In genomic region chr20:35601021-35601973, GRCh38 we compare ENCODE assay signal across 8 cellular contexts. TPM values are rescaled to one million over a fixed set of nuclear protein-coding genes. Genes with fewer than 3 reads are reported as not detected.
DNase-seq lines count a peak whose midpoint lies in the region; ATAC-seq, FAIRE-seq and TF ChIP-seq lines count a peak whose summit lies in the region.

No MANE protein-coding gene starts in this region.

- peaks cover 13% of the 10 kb centered on the region for H3K9me3 Mint-ChIP-seq in astrocyte (ENCODE audit: unreplicated experiment)

- peak overlapping the region; percentile 66 for H3K4me3 Mint-ChIP-seq in astrocyte (ENCODE audit: unreplicated experiment)

- peaks cover 27% of the 10 kb centered on the region for H3K27me3 ChIP-seq in astrocyte (ENCODE audit: insufficient read depth, low read length)
- H3K27me3 ChIP-seq in sigmoid colon, result peaks cover 0 to 29% (median 5%) of the 10 kb centered on the region in 3 donors

- H2AFZ ChIP-seq in astrocyte (ENCODE audit: low read depth, low read length), result peak overlapping the region; percentile 79

- peaks cover 3% of the 10 kb centered on the region for H3K4me1 Mint-ChIP-seq in astrocyte (ENCODE audit: low read depth, unreplicated experiment)

- intact Hi-C loops in sigmoid colon (cut with DNase I), result loop anchor here (1.0 to 5.0 kb wide), 4 partner anchors 63 to 281 kb away; partner anchors contain the start of genes CPNE1, NFS1, RBM12 and ROMO1

- H3K36me3 Mint-ChIP-seq in astrocyte (ENCODE audit: low read depth, unreplicated experiment), result peaks cover 2% of the 10 kb centered on the region

- no peak for TF ChIP-seq CTCF in astrocyte (IDR thresholded peaks at IDR 0.05; ENCODE audit: insufficient read depth, low read depth, low read length)
- peak; percentile 15 to 33 (median 26) for TF ChIP-seq CTCF in sigmoid colon (IDR thresholded peaks at IDR 0.05)

- peak overlapping the region; percentile 51 for H3K4me3 ChIP-seq in astrocyte (ENCODE audit: insufficient read depth, low read depth, low read length)
- peak overlapping the region; percentile 26 to 59 (median 50) for H3K4me3 ChIP-seq in sigmoid colon

- peak; percentile 73 for DNase-seq in EL
- peak; percentile 55 for DNase-seq in LHCN-M2 (ENCODE audit: low read depth)
- DNase-seq in T-helper 22 cell (ENCODE audit: low read depth), result peak; percentile 64
- peak; percentile 57 for DNase-seq in astrocyte (ENCODE audit: low read depth)
- DNase-seq in hypothalamus (lab: John Stamatoyannopoulos, UW), result peak in 28 of 51 donors; percentile 4 to 62 (median 30)
- DNase-seq in sigmoid colon, result peak; percentile 91

- H3K27me3 Mint-ChIP-seq in astrocyte (ENCODE audit: low read depth, unreplicated experiment), result peaks cover 66% of the 10 kb centered on the region

- no peak for TF ChIP-seq EP300 in sigmoid colon (IDR thresholded peaks at IDR 0.05)

- no peak for ATAC-seq in GM19023 (IDR thresholded peaks at IDR 0.05; ENCODE audit: unreplicated experiment)
- no peak for ATAC-seq in GM18520 (IDR thresholded peaks at IDR 0.05; ENCODE audit: unreplicated experiment)

- TF ChIP-seq POLR2A in sigmoid colon (IDR thresholded peaks at IDR 0.05), result no peak

- H3K27ac Mint-ChIP-seq in astrocyte (ENCODE audit: unreplicated experiment), result no peak overlapping the region

- H3K79me2 ChIP-seq in astrocyte (ENCODE audit: insufficient read depth, low read length), result no peaks in the 10 kb centered on the region

- no peak overlapping the region for H3K27ac ChIP-seq in astrocyte (ENCODE audit: low read depth, low read length)
- H3K27ac ChIP-seq in sigmoid colon, result peak overlapping the region in 2 of 4 donors; percentile 47 to 62

- H3K4me2 ChIP-seq in astrocyte (ENCODE audit: low read length), result peak overlapping the region; percentile 88

- no peaks in the 10 kb centered on the region for H3K36me3 ChIP-seq in astrocyte (ENCODE audit: insufficient read depth, low read length)
- H3K36me3 ChIP-seq in sigmoid colon, result no peaks in the 10 kb centered on the region

- no peak for FAIRE-seq in astrocyte (lab: Jason Lieb, UNC)

- H3K9me3 ChIP-seq in astrocyte (ENCODE audit: insufficient read depth, low read depth, low read length), result no peaks in the 10 kb centered on the region
- H3K9me3 ChIP-seq in sigmoid colon, result no peaks in the 10 kb centered on the region

- H3K4me1 ChIP-seq in astrocyte (ENCODE audit: insufficient read depth, low read length) (peaks cover 11% of the 10 kb centered on the region), sigmoid colon (peaks cover 0 to 19% (median 19%) of the 10 kb centered on the region in 4 donors)

- H3K9ac ChIP-seq in astrocyte (ENCODE audit: low read length), result peak overlapping the region; percentile 50

- 1 to 2% methylated on average over 102 of the region's 102 CpGs for WGBS in sigmoid colon, 2 donors

- H4K20me1 ChIP-seq in astrocyte (ENCODE audit: insufficient read depth, low read length), result no peaks in the 10 kb centered on the region

RNA-seq across cellular contexts. Expression of gene SPAG4, which starts 14.3 kb away (rescaled TPM):
- total RNA-seq in LHCN-M2 (2014; rRNA removed), result 12.6 and 13.7 TPM in 2 replicates
- polyA plus RNA-seq in LHCN-M2 (2012), result 12.2 TPM
- total RNA-seq in astrocyte, result 1.2 TPM in 2 replicates
- 10 to 100 TPM in 1 of 4 donors, 1 to 10 TPM in 3; 3.3 to 10.5 (median 4.6) TPM for total RNA-seq in sigmoid colon
- polyA plus RNA-seq in sigmoid colon, result 1 to 10 TPM in 2 of 3 donors, not detected in 1; 4.1 to 4.2 TPM

RNA-seq across cellular contexts. Expression of gene ERGIC3, which starts 59.4 kb away (rescaled TPM):
- total RNA-seq in LHCN-M2 (2014; rRNA removed), result 239 and 270 TPM in 2 replicates
- polyA plus RNA-seq in LHCN-M2 (2012), result 330 TPM
- 198 and 205 TPM in 2 replicates for total RNA-seq in astrocyte
- total RNA-seq in sigmoid colon, result 100 to 1,000 TPM; 141 to 230 (median 195) TPM
- polyA plus RNA-seq in sigmoid colon, result 100 to 1,000 TPM; 113 to 200 (median 184) TPM

Comparison
In these comparisons a context has a peak if more than half of its experiments do, and no peak if none do; other contexts are left out.
1. DNase-seq: peak in every context shown above with its lines; median percentile 91 in sigmoid colon; 73 in EL; 64 in T-helper 22 cell; 57 in astrocyte; 55 in LHCN-M2; 30 in hypothalamus.